Comparison of ENCODE assay signal across 17 cellular contexts in genomic region chr12:11954181-11954580, GRCh38.
DNase-seq lines count a peak whose midpoint lies in the region; ATAC-seq lines count a peak whose summit lies in the region.
"Had no signal": no experiment of that assay in that cellular context is flagged by ENCODE, and none has a peak within 500 bp of the region (broad histone marks: within the 10 kb centered on the region; RNA-seq: fewer than 3 reads in every experiment).

No MANE protein-coding gene starts in this region.

- CTCF ChIA-PET in activated CD4-positive, alpha-beta T cell treated with anti-CD3 and anti-CD28 coated beads for 36 hours (lab: Charles Lee), result interaction anchor here (0.8 kb wide), 1 partner anchor 9 kb away, joined by 3 read pairs; no protein-coding TSS in a partner anchor

- peaks cover 29% of the 10 kb centered on the region for H3K4me1 Mint-ChIP-seq in activated CD4-positive, alpha-beta T cell treated with anti-CD3 and anti-CD28 coated beads for 36 hours
- H3K4me1 Mint-ChIP-seq in activated naive CD8-positive, alpha-beta T cell treated with anti-CD3 and anti-CD28 coated beads, Interleukin-2, amount 10 ng/mL, durations not matched to agents 7 days and 5 days, result peaks cover 37% of the 10 kb centered on the region

- intact Hi-C loops in activated CD4-positive, alpha-beta T cell treated with anti-CD3 and anti-CD28 coated beads for 36 hours (cut with DNase I, micrococcal nuclease), result no loop called here

- H3K27ac Mint-ChIP-seq in activated CD4-positive, alpha-beta T cell treated with anti-CD3 and anti-CD28 coated beads for 36 hours, result peak overlapping the region; percentile 38
- peak overlapping the region; percentile 83 for H3K27ac Mint-ChIP-seq in activated naive CD8-positive, alpha-beta T cell treated with anti-CD3 and anti-CD28 coated beads, Interleukin-2, amount 10 ng/mL, durations not matched to agents 7 days and 5 days

- peak; percentile 19 for DNase-seq in activated CD4-positive, alpha-beta T cell treated with anti-CD3 and anti-CD28 coated beads for 36 hours
- DNase-seq in activated CD4-positive, alpha-beta T cell treated with anti-CD3 and anti-CD28 coated beads for 48 hours, result no peak
- peak; percentile 84 for DNase-seq in NCI-H510A treated with DMSO at 0.1 percent for 48 hours (lab: John Stamatoyannopoulos, UW)
- DNase-seq in activated naive CD8-positive, alpha-beta T cell treated with anti-CD3 and anti-CD28 coated beads, Interleukin-2, amount 10 ng/mL, durations not matched to agents 7 days and 5 days, result no peak
- no peak for DNase-seq in NCI-H1417 (lab: John Stamatoyannopoulos, UW)
- DNase-seq in D341Med (ENCODE audit: low spot score), result no peak
- DNase-seq: activated CD4-positive, CD25-positive, alpha-beta regulatory T cell treated with anti-CD3 and anti-CD28 coated beads, Interleukin-2, amount 50 U/mL, for 72 hours; activated T-cell treated with anti-CD3 and anti-CD28 coated beads, Interleukin-2, amount 50 U/mL, for 4 hours; EL; foreskin melanocyte; left lung; NCI-H1436; NCI-H748 treated with DMSO at 0.1 percent for 48 hours; stimulated activated CD4-positive, alpha-beta T cell treated with anti-CD3 and anti-CD28 coated beads, Interleukin-2, amount 100 ng/mL, for 48 hours; tibial artery had no signal

- POLR2A ChIA-PET in activated CD4-positive, alpha-beta T cell treated with anti-CD3 and anti-CD28 coated beads for 36 hours (lab: Charles Lee), result no interaction called here
- POLR2A ChIA-PET in activated naive CD8-positive, alpha-beta T cell treated with anti-CD3 and anti-CD28 coated beads, Interleukin-2, amount 10 ng/mL, durations not matched to agents 7 days and 5 days (lab: Charles Lee), result interaction anchor here (1.2 kb wide), 1 partner anchor 10 kb away, joined by 3 read pairs; no protein-coding TSS in a partner anchor

- H3K9me3 Mint-ChIP-seq in activated CD4-positive, alpha-beta T cell treated with anti-CD3 and anti-CD28 coated beads for 36 hours (ENCODE audit: low read depth), result no peaks in the 10 kb centered on the region
- H3K9me3 Mint-ChIP-seq in activated naive CD8-positive, alpha-beta T cell treated with anti-CD3 and anti-CD28 coated beads, Interleukin-2, amount 10 ng/mL, durations not matched to agents 7 days and 5 days, result no peaks in the 10 kb centered on the region
- H3K9me3 Mint-ChIP-seq: activated T-cell treated with anti-CD3 and anti-CD28 coated beads, Interleukin-2, amount 50 U/mL, for 4 hours had no signal

- no peak for ATAC-seq in activated CD4-positive, alpha-beta T cell treated with anti-CD3 and anti-CD28 coated beads for 36 hours
- ATAC-seq in GM21529 (IDR thresholded peaks at IDR 0.05; ENCODE audit: unreplicated experiment) (peak; percentile 73), HG03280 (IDR thresholded peaks at IDR 0.05; ENCODE audit: unreplicated experiment) (no peak)
- peak; percentile 66 for ATAC-seq in activated naive CD8-positive, alpha-beta T cell treated with anti-CD3 and anti-CD28 coated beads, Interleukin-2, amount 10 ng/mL, durations not matched to agents 7 days and 5 days (ENCODE audit: low read depth)
- ATAC-seq: activated T-cell treated with anti-CD3 and anti-CD28 coated beads, Interleukin-2, amount 50 U/mL, for 4 hours had no signal

- H3K36me3 Mint-ChIP-seq in activated CD4-positive, alpha-beta T cell treated with anti-CD3 and anti-CD28 coated beads for 36 hours (ENCODE audit: low read depth), result no peaks in the 10 kb centered on the region
- H3K36me3 Mint-ChIP-seq in activated naive CD8-positive, alpha-beta T cell treated with anti-CD3 and anti-CD28 coated beads, Interleukin-2, amount 10 ng/mL, durations not matched to agents 7 days and 5 days, result peaks cover 10% of the 10 kb centered on the region

- peaks cover 11% of the 10 kb centered on the region for H3K27me3 Mint-ChIP-seq in activated CD4-positive, alpha-beta T cell treated with anti-CD3 and anti-CD28 coated beads for 36 hours
- peaks cover 32% of the 10 kb centered on the region for H3K27me3 Mint-ChIP-seq in activated naive CD8-positive, alpha-beta T cell treated with anti-CD3 and anti-CD28 coated beads, Interleukin-2, amount 10 ng/mL, durations not matched to agents 7 days and 5 days

- H3K4me3 Mint-ChIP-seq in activated CD4-positive, alpha-beta T cell treated with anti-CD3 and anti-CD28 coated beads for 36 hours, result no peak overlapping the region
- peak overlapping the region; percentile 56 for H3K4me3 Mint-ChIP-seq in activated naive CD8-positive, alpha-beta T cell treated with anti-CD3 and anti-CD28 coated beads, Interleukin-2, amount 10 ng/mL, durations not matched to agents 7 days and 5 days
- H3K4me3 Mint-ChIP-seq: activated T-cell treated with anti-CD3 and anti-CD28 coated beads, Interleukin-2, amount 50 U/mL, for 4 hours had no signal

Comparison
In these comparisons a context has a peak if more than half of its experiments do, and no peak if none do; other contexts are left out.
1. DNase-seq: peak in activated CD4-positive, alpha-beta T cell treated with anti-CD3 and anti-CD28 coated beads for 36 hours (single experiment) and NCI-H510A treated with DMSO at 0.1 percent for 48 hours (single experiment); none in activated CD4-positive, alpha-beta T cell treated with anti-CD3 and anti-CD28 coated beads for 48 hours (single experiment), activated naive CD8-positive, alpha-beta T cell treated with anti-CD3 and anti-CD28 coated beads, Interleukin-2, amount 10 ng/mL, durations not matched to agents 7 days and 5 days (single experiment), NCI-H1417 (0 of 3) and D341Med (single experiment).
2. ATAC-seq: peak in GM21529 (single experiment) and activated naive CD8-positive, alpha-beta T cell treated with anti-CD3 and anti-CD28 coated beads, Interleukin-2, amount 10 ng/mL, durations not matched to agents 7 days and 5 days (single experiment); none in activated CD4-positive, alpha-beta T cell treated with anti-CD3 and anti-CD28 coated beads for 36 hours (single experiment) and HG03280 (single experiment).